In the genomic region with DNA sequence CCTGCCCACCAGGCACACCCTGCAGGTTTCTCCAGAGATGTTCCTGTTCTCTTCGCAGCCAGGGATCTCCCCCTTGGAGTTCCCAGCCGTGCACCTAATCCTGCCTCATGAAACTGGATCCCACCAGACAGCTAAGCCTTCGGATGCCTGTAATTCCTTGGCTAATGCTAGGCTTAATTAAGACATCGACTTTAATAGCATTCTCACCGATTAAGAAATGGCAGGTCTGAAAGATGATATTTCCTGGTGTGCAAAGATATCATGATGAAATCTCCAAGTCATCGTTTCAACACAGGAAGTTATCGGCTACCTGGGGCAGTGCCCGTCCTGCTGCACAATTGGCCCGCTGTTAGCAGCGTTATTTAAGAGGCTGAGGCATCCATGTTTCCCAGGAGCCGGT, we compare ENCODE assay signal across 26 cellular contexts. TPM values are rescaled to one million over a fixed set of nuclear protein-coding genes. Genes with fewer than 3 reads are reported as not detected.
DNase-seq lines count a peak whose midpoint lies in the region; ATAC-seq and TF ChIP-seq lines count a peak whose summit lies in the region.
"Had no signal": no experiment of that assay in that cellular context is flagged by ENCODE, and none has a peak within 500 bp of the region (broad histone marks: within the 10 kb centered on the region; RNA-seq: fewer than 3 reads in every experiment).

No MANE protein-coding gene starts in this region.

- ATAC-seq in GM19351 (IDR thresholded peaks at IDR 0.05; ENCODE audit: unreplicated experiment) (no peak), HG02973 (IDR thresholded peaks at IDR 0.05; ENCODE audit: unreplicated experiment) (no peak)
- ATAC-seq: naive thymus-derived CD8-positive, alpha-beta T cell had no signal

- no peak overlapping the region for H2AFZ ChIP-seq in neural progenitor cell (replicated peaks)
- H2AFZ ChIP-seq: parathyroid adenoma had no signal

- H3K4me3 Mint-ChIP-seq in neural progenitor cell: no peak overlapping the region
- H3K4me3 Mint-ChIP-seq: activated B cell treated with CpG ODN at 0.5 μM for 24 hours; activated CD4-positive, alpha-beta memory T cell treated with anti-CD3 and anti-CD28 coated beads for 36 hours; H9; memory B cell; naive thymus-derived CD8-positive, alpha-beta T cell; stimulated activated naive CD8-positive, alpha-beta T cell treated with anti-CD3 and anti-CD28 coated beads, Interleukin-15, Interleukin-2, amounts not matched to agents 100 ng/mL and 50 ng/mL, for 24 hours had no signal

- H3K4me3 ChIP-seq in AG10803 (ENCODE audit: low read length) (no peak overlapping the region), choroid plexus epithelial cell (ENCODE audit: low read depth, low read length) (no peak overlapping the region), neural progenitor cell (no peak overlapping the region), tibial artery (no peak overlapping the region)
- H3K4me3 ChIP-seq: adrenal gland, cardiac muscle cell, SJSA1, transverse colon had no signal

- intact Hi-C loops in tibial artery (cut with DNase I; ENCODE audit: low total_unique reads): no loop called here

- H3K36me3 ChIP-seq in neural progenitor cell: no peaks in the 10 kb centered on the region
- H3K36me3 ChIP-seq in tibial artery: no peaks in the 10 kb centered on the region
- H3K36me3 ChIP-seq: adrenal gland, cardiac muscle cell, SJSA1, transverse colon had no signal

- H3K4me2 ChIP-seq in neural progenitor cell: no peak overlapping the region

- peaks cover 24% of the 10 kb centered on the region for H3K4me1 ChIP-seq in neural progenitor cell
- H3K4me1 ChIP-seq in tibial artery: no peaks in the 10 kb centered on the region
- H3K4me1 ChIP-seq: adrenal gland, parathyroid adenoma, transverse colon had no signal

- no peaks in the 10 kb centered on the region for H4K20me1 ChIP-seq in neural progenitor cell (ENCODE audit: low read depth)

- H3K9ac ChIP-seq in neural progenitor cell: no peak overlapping the region
- H3K9ac ChIP-seq: parathyroid adenoma had no signal

- peaks cover 6% of the 10 kb centered on the region for H3K27me3 Mint-ChIP-seq in neural progenitor cell (ENCODE audit: insufficient read depth, low read depth)

- H3K36me3 Mint-ChIP-seq in neural progenitor cell: no peaks in the 10 kb centered on the region
- H3K36me3 Mint-ChIP-seq: activated CD4-positive, alpha-beta memory T cell treated with anti-CD3 and anti-CD28 coated beads for 36 hours; naive thymus-derived CD8-positive, alpha-beta T cell had no signal

- H3K27ac Mint-ChIP-seq in neural progenitor cell: peak overlapping the region; percentile 91
- H3K27ac Mint-ChIP-seq: activated B cell treated with CpG ODN at 0.5 μM for 24 hours; activated CD4-positive, alpha-beta memory T cell treated with anti-CD3 and anti-CD28 coated beads for 36 hours; memory B cell; naive thymus-derived CD8-positive, alpha-beta T cell; stimulated activated naive CD8-positive, alpha-beta T cell treated with anti-CD3 and anti-CD28 coated beads, Interleukin-15, Interleukin-2, amounts not matched to agents 100 ng/mL and 50 ng/mL, for 24 hours had no signal

- H3K9me3 Mint-ChIP-seq in neural progenitor cell: no peaks in the 10 kb centered on the region
- H3K9me3 Mint-ChIP-seq: activated B cell treated with CpG ODN at 0.5 μM for 24 hours; activated CD4-positive, alpha-beta memory T cell treated with anti-CD3 and anti-CD28 coated beads for 36 hours; memory B cell; naive thymus-derived CD8-positive, alpha-beta T cell; stimulated activated naive CD8-positive, alpha-beta T cell treated with anti-CD3 and anti-CD28 coated beads, Interleukin-15, Interleukin-2, amounts not matched to agents 100 ng/mL and 50 ng/mL, for 24 hours had no signal

- peaks cover 41% of the 10 kb centered on the region for H3K4me1 Mint-ChIP-seq in neural progenitor cell
- H3K4me1 Mint-ChIP-seq: activated B cell treated with CpG ODN at 0.5 μM for 24 hours; memory B cell; naive thymus-derived CD8-positive, alpha-beta T cell had no signal

- TF ChIP-seq CTCF in AG10803 (conservative IDR thresholded peaks at IDR 0.05; ENCODE audit: low read length) (no peak), choroid plexus epithelial cell (conservative IDR thresholded peaks at IDR 0.05; ENCODE audit: low read depth, low read length) (no peak), neural progenitor cell (IDR thresholded peaks at IDR 0.05) (no peak), GM13977 (IDR thresholded peaks at IDR 0.05; ENCODE audit: extremely low read depth, insufficient read depth, missing control alignments) (no peak), tibial artery (IDR thresholded peaks at IDR 0.05) (no peak)

- DNase-seq in AG10803 (ENCODE audit: low read depth): peak; percentile 50
- DNase-seq in NCI-H524 treated with DMSO at 0.1 percent for 48 hours (lab: John Stamatoyannopoulos, UW): peak; percentile 52
- DNase-seq in choroid plexus epithelial cell (ENCODE audit: low read depth): peak; percentile 32
- peak; percentile 58 for DNase-seq in neural progenitor cell (ENCODE audit: low spot score)
- no peak for DNase-seq in GM13977 (ENCODE audit: low spot score)
- DNase-seq in tibial artery: no peak
- DNase-seq: activated B cell treated with CpG ODN at 0.5 μM for 24 hours; activated CD4-positive, alpha-beta memory T cell treated with anti-CD3 and anti-CD28 coated beads for 36 hours; activated gamma-delta T cell; adrenal gland; AML-193; dermis blood vessel endothelial cell; DMS79 treated with DMSO at 0.1 percent for 48 hours; foreskin melanocyte; H9; naive thymus-derived CD8-positive, alpha-beta T cell; NCI-H69; stimulated activated CD4-positive, alpha-beta T cell treated with anti-CD3 and anti-CD28 coated beads, Interleukin-4, amount 100 ng/mL, for 1 hour; transverse colon had no signal

- H3K79me2 ChIP-seq in neural progenitor cell (ENCODE audit: low read depth): no peaks in the 10 kb centered on the region
- H3K79me2 ChIP-seq: parathyroid adenoma had no signal

- in situ Hi-C loops in GM13977 (cut with MboI; ENCODE audit: low pct_unique_long_range_greater_than_20kb, low sequenced_read_pairs, unreplicated experiment): no loop called here

- peaks cover 4% of the 10 kb centered on the region for H3F3A ChIP-seq in neural progenitor cell (ENCODE audit: low read depth)

- H3K27me3 ChIP-seq in neural progenitor cell: no peaks in the 10 kb centered on the region
- H3K27me3 ChIP-seq in tibial artery: peaks cover 0 to 11% of the 10 kb centered on the region in 2 donors
- H3K27me3 ChIP-seq: adrenal gland, cardiac muscle cell, SJSA1, transverse colon had no signal

- no peaks in the 10 kb centered on the region for H3K9me3 ChIP-seq in neural progenitor cell (ENCODE audit: low read depth)
- H3K9me3 ChIP-seq in tibial artery: peaks cover 0 to 5% (median 0%) of the 10 kb centered on the region in 3 donors
- H3K9me3 ChIP-seq: adrenal gland, transverse colon had no signal

- H3K27ac ChIP-seq in neural progenitor cell: no peak overlapping the region
- no peak overlapping the region for H3K27ac ChIP-seq in tibial artery
- H3K27ac ChIP-seq: adrenal gland, cardiac muscle cell, parathyroid adenoma, SJSA1, transverse colon had no signal

RNA-seq across cellular contexts. Expression of gene CCND1, which starts 41.5 kb away (rescaled TPM):
- 85.0 and 94.0 TPM in 2 replicates for total RNA-seq in neural progenitor cell (ENCODE audit: low replicate concordance)

Comparison
In these comparisons a context has a peak if more than half of its experiments do, and no peak if none do; other contexts are left out.
1. DNase-seq: peak in AG10803 (single experiment), NCI-H524 treated with DMSO at 0.1 percent for 48 hours (single experiment), choroid plexus epithelial cell (single experiment) and neural progenitor cell (single experiment); none in GM13977 (single experiment) and tibial artery (0 of 2).